ENCODE assay signal across 1 cellular context in genomic region chr1:161045749-161046573, GRCh38.
TF ChIP-seq lines count a peak whose summit lies in the region.

Gene USF1 (minus strand): TSS chr1:161045977. CDS start chr1:161043275, 2,702 bp downstream.

TF ChIP-seq in K562, 482 proteins besides CTCF, POLR2A, EP300 and RAD21 (continued from another document and continues in another):
- TF ChIP-seq AFF4 (CRISPR knock-in tag; IDR thresholded peaks at IDR 0.05) (peak; percentile 3; the same call in 1 of the 2 replicates), IRF2 (CRISPR knock-in tag; IDR thresholded peaks at IDR 0.05) (no peak), BRD9 (IDR thresholded peaks at IDR 0.05; ENCODE audit: low read depth, partially characterized antibody) (peak; percentile 93), POLR2AphosphoS5 (IDR thresholded peaks at IDR 0.05; ENCODE audit: control insufficient read depth, insufficient read depth, low read depth, low read length) (peak; percentile 95), STAT5A (IDR thresholded peaks at IDR 0.05; ENCODE audit: borderline replicate concordance, low read length) (no peak), GABPB2 (CRISPR knock-in tag; conservative IDR thresholded peaks at IDR 0.05) (no peak), TAF9B (IDR thresholded peaks at IDR 0.05; ENCODE audit: partially characterized antibody) (peak; percentile 94), ZFPM2 (CRISPR knock-in tag; IDR thresholded peaks at IDR 0.05) (no peak), GTF2A2 (tag; IDR thresholded peaks at IDR 0.05) (no peak), KLF10 (CRISPR knock-in tag; IDR thresholded peaks at IDR 0.05) (no peak), ZNF280A (IDR thresholded peaks at IDR 0.05; ENCODE audit: low read depth, partially characterized antibody) (no peak), ATF3 (IDR thresholded peaks at IDR 0.05) (no peak), ATF3 (CRISPR knock-in tag; conservative IDR thresholded peaks at IDR 0.05) (peak; percentile 92), ZNF263 (CRISPR knock-in tag; IDR thresholded peaks at IDR 0.05; ENCODE audit: borderline replicate concordance) (peak; percentile 60; the same call in 1 of the 2 replicates), POLR2AphosphoS2 (IDR thresholded peaks at IDR 0.05; ENCODE audit: low read length) (peak; percentile 59; the same call in 1 of the 2 replicates), NFYB (IDR thresholded peaks at IDR 0.05; ENCODE audit: extremely low read depth, insufficient read length) (no peak), TCF7L2 (IDR thresholded peaks at IDR 0.05; ENCODE audit: low read depth, low read length) (no peak), NCOA4 (IDR thresholded peaks at IDR 0.05; ENCODE audit: partially characterized antibody) (no peak), NR1H2 (CRISPR knock-in tag; IDR thresholded peaks at IDR 0.05) (no peak), SREBF1 (IDR thresholded peaks at IDR 0.05; ENCODE audit: borderline replicate concordance, low read depth, low read length) (no peak), BRD4 (IDR thresholded peaks at IDR 0.05) (peak; percentile 83; the same call in 1 of the 2 replicates), STAT6 (CRISPR knock-in tag; IDR thresholded peaks at IDR 0.05) (peak; percentile 98), ZNF134 (CRISPR knock-in tag; conservative IDR thresholded peaks at IDR 0.05) (no peak; the same call in 1 of the 2 replicates), NCOA6 (IDR thresholded peaks at IDR 0.05) (no peak), KHSRP (IDR thresholded peaks at IDR 0.05) (no peak), ZFP30 (CRISPR knock-in tag; IDR thresholded peaks at IDR 0.05; ENCODE audit: borderline replicate concordance) (no peak), DIDO1 (tag; IDR thresholded peaks at IDR 0.05; ENCODE audit: low read depth) (no peak; the same call in 1 of the 2 replicates), ZNF407 (IDR thresholded peaks at IDR 0.05; ENCODE audit: low read depth) (no peak), ZBTB33 (CRISPR knock-in tag; IDR thresholded peaks at IDR 0.05) (peak; percentile 6; the same call in 1 of the 2 replicates), ZNF311 (CRISPR knock-in tag; IDR thresholded peaks at IDR 0.05) (peak; percentile 64; the same call in 1 of the 2 replicates), ZNF511 (CRISPR knock-in tag; IDR thresholded peaks at IDR 0.05) (peak; percentile 31; the same call in 1 of the 2 replicates), TRIM24 (IDR thresholded peaks at IDR 0.05) (no peak), HDAC2 (IDR thresholded peaks at IDR 0.05) (peak; percentile 14; the same call in 1 of the 2 replicates), MTA2 (IDR thresholded peaks at IDR 0.05; ENCODE audit: low read depth) (no peak; the same call in 1 of the 2 replicates), SMAD3 (CRISPR knock-in tag; conservative IDR thresholded peaks at IDR 0.05) (no peak; the same call in 1 of the 2 replicates), TGIF2 (CRISPR knock-in tag; IDR thresholded peaks at IDR 0.05) (no peak), ZNF830 (CRISPR knock-in tag; IDR thresholded peaks at IDR 0.05) (no peak), RUNX1 (IDR thresholded peaks at IDR 0.05; ENCODE audit: low read depth) (no peak), BRF1 (IDR thresholded peaks at IDR 0.05; ENCODE audit: borderline replicate concordance, extremely low read depth, insufficient read length) (no peak), GTF2B (IDR thresholded peaks at IDR 0.05; ENCODE audit: extremely low read depth, insufficient read length) (no peak), SMAD4 (CRISPR knock-in tag; conservative IDR thresholded peaks at IDR 0.05) (0 out of 2 replicates have a peak, but pooled peaks have one; percentile 9), MAFK (IDR thresholded peaks at IDR 0.05; ENCODE audit: low read length) (no peak)
